8 cellular contexts compared by ENCODE assay signal in genomic region chr19:35066691-35067563, GRCh38. TPM values are rescaled to one million over a fixed set of nuclear protein-coding genes. Genes with fewer than 3 reads are reported as not detected.
DNase-seq lines count a peak whose midpoint lies in the region; ATAC-seq and TF ChIP-seq lines count a peak whose summit lies in the region.

No MANE protein-coding gene starts in this region.

- no peak for TF ChIP-seq POLR2A in testis (IDR thresholded peaks at IDR 0.05)

- DNase-seq in CD1c-positive myeloid dendritic cell (ENCODE audit: extremely low spot score) = peak; percentile 90
- peak; percentile 93 for DNase-seq in GM20000 (ENCODE audit: low spot score)
- peak; percentile 30 for DNase-seq in LNCaP clone FGC (ENCODE audit: low read depth)
- peak; percentile 78 to 87 for DNase-seq in SJSA1 (ENCODE audit: low read depth in 1 of 2, low spot score in 2 of 2)
- DNase-seq in activated gamma-delta T cell (lab: John Stamatoyannopoulos, UW) = peak; percentile 70
- peak in 1 of 2 donors; percentile 69 for DNase-seq in foreskin keratinocyte
- DNase-seq in occipital lobe (lab: John Stamatoyannopoulos, UW) = peak; percentile 69
- DNase-seq in testis = peak; percentile 94

- no peaks in the 10 kb centered on the region for H3K4me1 ChIP-seq in SJSA1 (replicated peaks)
- H3K4me1 ChIP-seq in foreskin keratinocyte = no peaks in the 10 kb centered on the region
- H3K4me1 ChIP-seq in testis = peaks cover 4% of the 10 kb centered on the region

- ATAC-seq in foreskin keratinocyte = peak; percentile 82

- H3K27ac ChIP-seq in SJSA1 (no peak overlapping the region), foreskin keratinocyte (no peak overlapping the region), testis (no peak overlapping the region)

- H3K27me3 ChIP-seq in SJSA1 (replicated peaks) = no peaks in the 10 kb centered on the region
- peaks cover 5% of the 10 kb centered on the region for H3K27me3 ChIP-seq in foreskin keratinocyte
- no peaks in the 10 kb centered on the region for H3K27me3 ChIP-seq in testis

- H3K36me3 ChIP-seq in SJSA1 = no peaks in the 10 kb centered on the region
- H3K36me3 ChIP-seq in testis (ENCODE audit: low read depth, missing control alignments) = no peaks in the 10 kb centered on the region

- H3K9me3 ChIP-seq in SJSA1 (replicated peaks) (0 out of 2 replicates have a peak, but pooled peaks cover 12% of the 10 kb centered on the region), testis (no peaks in the 10 kb centered on the region)

- peak; percentile 91 for TF ChIP-seq CTCF in GM20000 (IDR thresholded peaks at IDR 0.05; ENCODE audit: extremely low read depth, missing control alignments)
- TF ChIP-seq CTCF in LNCaP clone FGC (IDR thresholded peaks at IDR 0.05; ENCODE audit: control insufficient read depth, extremely low read depth, insufficient read depth) = peak; percentile 83
- peak; percentile 94 for TF ChIP-seq CTCF in foreskin keratinocyte (conservative IDR thresholded peaks at IDR 0.05)
- peak; percentile 75 to 81 (median 80) for TF ChIP-seq CTCF in testis (IDR thresholded peaks at IDR 0.05)

- 22 to 24% methylated on average over 13 to 14 of the region's 14 CpGs for WGBS in testis, 2 donors

- H3K4me3 ChIP-seq in LNCaP clone FGC (ENCODE audit: low read depth, low read length) = no peak overlapping the region
- H3K4me3 ChIP-seq in SJSA1 = no peak overlapping the region
- H3K4me3 ChIP-seq in testis = no peak overlapping the region

- intact Hi-C loops in testis (cut with DNase I; ENCODE audit: low total_unique reads) = no loop called here

RNA-seq across cellular contexts. Expression of gene HPN, which starts 25.4 kb away (rescaled TPM):
- total RNA-seq in SJSA1 (2014; rRNA removed; shearing (Covaris generic)) = not detected in 2 replicates
- total RNA-seq in foreskin keratinocyte (not detected in 2 replicates), occipital lobe (not detected), testis (1 to 10 TPM in 1 of 2 donors, under 1 TPM in 1; 0.79 to 1.7 TPM)
- polyA plus RNA-seq in foreskin keratinocyte (not detected in 2 replicates), testis (ENCODE audit: insufficient read depth, low read depth, low replicate concordance) (8.2 TPM)

RNA-seq across cellular contexts. Expression of gene SCN1B, which starts 36.7 kb away (rescaled TPM):
- 2.9 and 4.0 TPM in 2 replicates for total RNA-seq in SJSA1 (2014; rRNA removed; shearing (Covaris generic))
- 0.21 and 0.48 TPM in 2 replicates for total RNA-seq in foreskin keratinocyte
- 0.25 and 0.43 TPM in 2 replicates for polyA plus RNA-seq in foreskin keratinocyte
- total RNA-seq in occipital lobe = 1.1 TPM
- total RNA-seq in testis = 1 to 10 TPM; 3.5 to 6.6 TPM
- polyA plus RNA-seq in testis (ENCODE audit: insufficient read depth, low read depth, low replicate concordance) = 7.5 TPM

RNA-seq across cellular contexts. Expression of gene FXYD3, which starts 48.7 kb away (rescaled TPM):
- total RNA-seq in SJSA1 (2014; rRNA removed; shearing (Covaris generic)) = not detected in 2 replicates
- 243 and 312 TPM in 2 replicates for total RNA-seq in foreskin keratinocyte
- polyA plus RNA-seq in foreskin keratinocyte = 420 and 522 TPM in 2 replicates
- total RNA-seq in occipital lobe = not detected
- total RNA-seq in testis = 1 to 10 TPM in 1 of 2 donors, not detected in 1; 2.6 TPM
- not detected for polyA plus RNA-seq in testis (ENCODE audit: insufficient read depth, low read depth, low replicate concordance)

Comparison
In these comparisons a context has a peak if more than half of its experiments do, and no peak if none do; other contexts are left out.
1. RNA of gene FXYD3, which starts 48.7 kb away (total RNA-seq): 243 to 312 TPM in foreskin keratinocyte; 2.6 TPM in testis, not detected in SJSA1 and not detected in occipital lobe (single experiment); every median in the first group is over 10 times any median in the second.
2. Peak in every context shown above with its lines, with median percentiles within 50 percentile points of each other: CTCF ChIP-seq.